In genomic region chr12:53791735-53792326, GRCh38 we compare ENCODE assay signal across 10 cellular contexts. TPM values are rescaled to one million over a fixed set of nuclear protein-coding genes. Genes with fewer than 3 reads are reported as not detected.
DNase-seq lines count a peak whose midpoint lies in the region; ATAC-seq and TF ChIP-seq lines count a peak whose summit lies in the region.
"Had no signal": no experiment of that assay in that cellular context is flagged by ENCODE, and none has a peak within 500 bp of the region (broad histone marks: within the 10 kb centered on the region; RNA-seq: fewer than 3 reads in every experiment).

No MANE protein-coding gene starts in this region.

- no peak overlapping the region for H4K91ac ChIP-seq in trophoblast cell (ENCODE audit: low read depth, low read length)

- no CpG with 5 or more reads among the region's 1 CpG for WGBS in trophoblast cell (ENCODE audit: extremely low coverage, insufficient coverage, insufficient read length)

- DNase-seq in GM10248 (ENCODE audit: extremely low spot score) (peak; percentile 19), OCI-M1 (lab: John Stamatoyannopoulos, UW) (peak; percentile 24), trophoblast cell (peak; percentile 17 to 57), NCI-H146 (lab: John Stamatoyannopoulos, UW) (no peak), omental fat pad (ENCODE audit: low spot score) (no peak), T1000 (lab: John Stamatoyannopoulos, UW) (no peak)

- CTCF ChIA-PET in GM10248 (lab: Yijun Ruan, JAX), result interaction anchor here (1.0 to 2.4 kb wide), 9 partner anchors 9 to 48 kb away, joined by 3 to 11 read pairs (median 4); no protein-coding TSS in a partner anchor

- no peak overlapping the region for H3K4me2 ChIP-seq in trophoblast cell (ENCODE audit: low read length)

- no peak overlapping the region for H3K18ac ChIP-seq in trophoblast cell (ENCODE audit: low read length)

- H3K23ac ChIP-seq in trophoblast cell (ENCODE audit: low read length), result no peak overlapping the region

- no peaks in the 10 kb centered on the region for H3K36me3 ChIP-seq in trophoblast cell (ENCODE audit: control insufficient read depth in 1 of 2, insufficient read depth in 2 of 2, low read length in 2 of 2)

- no peak overlapping the region for H3K27ac ChIP-seq in trophoblast cell (ENCODE audit: low read depth, low read length)
- H3K27ac ChIP-seq: SK-N-MC had no signal

- H4K8ac ChIP-seq in trophoblast cell (ENCODE audit: low read depth, low read length), result no peak overlapping the region

- peaks cover 22% of the 10 kb centered on the region for H3K27me3 Mint-ChIP-seq in brain

- H3K9ac ChIP-seq in trophoblast cell (ENCODE audit: low read length), result no peak overlapping the region

- TF ChIP-seq CTCF in GM10248 (IDR thresholded peaks at IDR 0.05; ENCODE audit: control extremely low read depth, extremely low read depth, low read depth, missing control alignments) (peak; percentile 51), brain (conservative IDR thresholded peaks at IDR 0.05) (peak; percentile 15 to 44), omental fat pad (IDR thresholded peaks at IDR 0.05) (no peak)

- no peak for ATAC-seq in HG03135 (IDR thresholded peaks at IDR 0.05; ENCODE audit: unreplicated experiment)
- no peak for ATAC-seq in omental fat pad (ENCODE audit: low FRiP score)

- no peak overlapping the region for H2AFZ ChIP-seq in trophoblast cell (ENCODE audit: insufficient read depth, low read length, poor library complexity)

- H3K9me3 ChIP-seq in trophoblast cell (ENCODE audit: insufficient read depth, low read depth, low read length), result no peaks in the 10 kb centered on the region

- no peaks in the 10 kb centered on the region for H3K79me2 ChIP-seq in trophoblast cell (ENCODE audit: control insufficient read depth, insufficient read depth, low read length, poor library complexity)

- no peak overlapping the region for H2BK120ac ChIP-seq in trophoblast cell (ENCODE audit: insufficient read depth, low read length, poor library complexity)

- H3K27ac Mint-ChIP-seq in brain, result no peak overlapping the region

- no peak overlapping the region for H3K14ac ChIP-seq in trophoblast cell (ENCODE audit: low read length)

- H4K12ac ChIP-seq in trophoblast cell (ENCODE audit: low read depth, low read length), result no peak overlapping the region

- H3K79me1 ChIP-seq in trophoblast cell (ENCODE audit: low read length), result no peaks in the 10 kb centered on the region

- H2AK5ac ChIP-seq in trophoblast cell (ENCODE audit: low read length), result no peak overlapping the region

- H3K4me3 ChIP-seq in trophoblast cell (ENCODE audit: low read depth, low read length), result no peak overlapping the region
- H3K4me3 ChIP-seq: SK-N-MC had no signal

- H3K4me3 Mint-ChIP-seq in brain, result no peak overlapping the region

- H3K4ac ChIP-seq in trophoblast cell (ENCODE audit: low read depth, low read length), result no peak overlapping the region

- peak overlapping the region; percentile 50 for H2BK12ac ChIP-seq in trophoblast cell (ENCODE audit: low read length)

- peaks cover 13% of the 10 kb centered on the region for H3K4me1 Mint-ChIP-seq in brain

- peaks cover 3% of the 10 kb centered on the region for H3K27me3 ChIP-seq in trophoblast cell (ENCODE audit: insufficient read depth, low read length)

- H3K4me1 ChIP-seq in trophoblast cell (ENCODE audit: control insufficient read depth in 1 of 2, insufficient read depth in 2 of 2, low read length in 2 of 2), result no peaks in the 10 kb centered on the region

- H2BK5ac ChIP-seq in trophoblast cell (ENCODE audit: low read depth, low read length, poor library complexity), result no peak overlapping the region

- no peaks in the 10 kb centered on the region for H3K36me3 Mint-ChIP-seq in brain

- POLR2A ChIA-PET in GM10248 (lab: Yijun Ruan, JAX), result no interaction called here

- no peaks in the 10 kb centered on the region for H3K9me3 Mint-ChIP-seq in brain

RNA-seq across cellular contexts. Expression of gene CISTR, which starts 40.1 kb away (rescaled TPM):
- not detected for polyA plus RNA-seq in brain (ENCODE audit: insufficient read depth, low read depth, low replicate concordance)
- polyA plus RNA-seq in trophoblast cell (2013), result not detected in 2 replicates
- not detected for total RNA-seq in omental fat pad
- total RNA-seq: myocyte had no signal

Comparison
In these comparisons a context has a peak if more than half of its experiments do, and no peak if none do; other contexts are left out.
1. DNase-seq: peak in GM10248 (single experiment), OCI-M1 (single experiment) and trophoblast cell (2 of 2); none in NCI-H146 (single experiment), omental fat pad (single experiment) and T1000 (single experiment).
2. CTCF ChIP-seq: peak in GM10248 (single experiment) and brain (2 of 2); none in omental fat pad (0 of 3).